ENCODE assay signal across 8 cellular contexts in genomic region chr12:119666900-119667576, GRCh38. TPM values are rescaled to one million over a fixed set of nuclear protein-coding genes. Genes with fewer than 3 reads are reported as not detected.
DNase-seq lines count a peak whose midpoint lies in the region; ATAC-seq and TF ChIP-seq lines count a peak whose summit lies in the region.

No MANE protein-coding gene starts in this region.

- H3K27ac ChIP-seq in 22Rv1: peak overlapping the region; percentile 91
- H3K27ac ChIP-seq in SJSA1: no peak overlapping the region

- H3K4me3 ChIP-seq in SJSA1 (peak overlapping the region; percentile 77), fibroblast of villous mesenchyme (ENCODE audit: low read depth, low read length) (peak overlapping the region; percentile 59), skeletal muscle satellite cell (ENCODE audit: low read length) (peak overlapping the region; percentile 64)

- no peak for DNase-seq in SJSA1 (ENCODE audit: low read depth in 1 of 2, low spot score in 2 of 2)
- no peak for DNase-seq in fibroblast of villous mesenchyme (ENCODE audit: low read depth)
- no peak for DNase-seq in Ammon's horn (ENCODE audit: low spot score)
- no peak for DNase-seq in central memory CD4-positive, alpha-beta T cell
- no peak for DNase-seq in dedifferentiated amniotic fluid mesenchymal stem cell (ENCODE audit: extremely low spot score)

- H3K36me3 ChIP-seq in SJSA1 (peaks cover 23% of the 10 kb centered on the region), skeletal muscle satellite cell (ENCODE audit: insufficient read depth, low read length) (peaks cover 12% of the 10 kb centered on the region)

- H3K4me1 ChIP-seq in SJSA1 (replicated peaks): peaks cover 4% of the 10 kb centered on the region; the same call in 1 of the 2 replicates
- peaks cover 20% of the 10 kb centered on the region for H3K4me1 ChIP-seq in skeletal muscle satellite cell (ENCODE audit: control insufficient read depth, insufficient read depth, low read length)

- H3K27me3 ChIP-seq in SJSA1 (replicated peaks) (no peaks in the 10 kb centered on the region; the same call in 1 of the 2 replicates), skeletal muscle satellite cell (ENCODE audit: control insufficient read depth, insufficient read depth, low read length) (no peaks in the 10 kb centered on the region)

- H3K9me3 ChIP-seq in SJSA1 (replicated peaks) (no peaks in the 10 kb centered on the region), skeletal muscle satellite cell (replicated peaks; ENCODE audit: low read length) (no peaks in the 10 kb centered on the region)

- peak; percentile 10 for ATAC-seq in GM19467 (IDR thresholded peaks at IDR 0.05; ENCODE audit: unreplicated experiment)

- peak overlapping the region; percentile 81 for H3K4me2 ChIP-seq in skeletal muscle satellite cell (ENCODE audit: low read length)

- peak overlapping the region; percentile 29 for H3K9ac ChIP-seq in skeletal muscle satellite cell (ENCODE audit: low read depth, low read length)

- 0 out of 2 replicates have a peak, but pooled peaks have one; percentile 69 for TF ChIP-seq CTCF in 22Rv1 (IDR thresholded peaks at IDR 0.05)
- no peak for TF ChIP-seq CTCF in fibroblast of villous mesenchyme (IDR thresholded peaks at IDR 0.05; ENCODE audit: insufficient read depth, low read depth, low read length)

RNA-seq across cellular contexts. Expression of gene PRKAB1, which starts 0.9 kb away (rescaled TPM):
- total RNA-seq in SJSA1 (2014; rRNA removed; shearing (Covaris generic)): 9.3 and 11.7 TPM in 2 replicates
- total RNA-seq in fibroblast of villous mesenchyme: 13.2 and 16.0 TPM in 2 replicates
- 9.4 and 18.6 TPM in 2 replicates for total RNA-seq in skeletal muscle satellite cell (2012; rRNA removed)
